17 cellular contexts compared by ENCODE assay signal in genomic region chr5:108900668-108901067, GRCh38.
A peak's percentile ranks its signal among the peaks of the same experiment; 100 is the strongest.
DNase-seq lines count a peak whose midpoint lies in the region; ATAC-seq, FAIRE-seq and TF ChIP-seq lines count a peak whose summit lies in the region.
"Had no signal": no experiment of that assay in that cellular context is flagged by ENCODE, and none has a peak within 500 bp of the region (broad histone marks: within the 10 kb centered on the region; RNA-seq: fewer than 3 reads in every experiment).

No MANE protein-coding gene starts in this region.

- POLR2A ChIA-PET in endothelial cell of umbilical vein (lab: Charles Lee), result no interaction called here

- dilution Hi-C loops in endothelial cell of umbilical vein (cut with MboI; ENCODE audit: extremely low pct_ligation_motif_present, low sequenced_read_pairs), result no loop called here

- intact Hi-C loops in endothelial cell of umbilical vein (cut with micrococcal nuclease), result loop anchor here (5.0 kb wide), 1 partner anchor 153 kb away; the partner anchor contains the start of gene FER

- H3K4me1 ChIP-seq in endothelial cell of umbilical vein (ENCODE audit: control insufficient read depth, extremely low read depth, insufficient read depth, low read length), result peaks cover 21% of the 10 kb centered on the region
- H3K4me1 ChIP-seq: BLaER1 had no signal

- H3K36me3 ChIP-seq in endothelial cell of umbilical vein (ENCODE audit: control insufficient read depth in 2 of 2, extremely low read depth in 1 of 2, insufficient read depth in 2 of 2, low read length in 2 of 2), result no peaks in the 10 kb centered on the region
- H3K36me3 ChIP-seq: BLaER1 had no signal

- H3K4me1 Mint-ChIP-seq in activated naive CD8-positive, alpha-beta T cell treated with anti-CD3 and anti-CD28 coated beads for 36 hours, result peaks cover 3% of the 10 kb centered on the region

- TF ChIP-seq CTCF in endothelial cell of umbilical vein (IDR thresholded peaks at IDR 0.05; ENCODE audit: extremely low read depth in 1 of 2, insufficient read depth in 1 of 2, low read depth in 1 of 2, low read length in 2 of 2), result no peak

- no peak for ATAC-seq in HG03175 (IDR thresholded peaks at IDR 0.05; ENCODE audit: unreplicated experiment)

- H3K4me3 Mint-ChIP-seq in activated naive CD8-positive, alpha-beta T cell treated with anti-CD3 and anti-CD28 coated beads for 36 hours, result no peak overlapping the region

- CTCF ChIA-PET in endothelial cell of umbilical vein (lab: Charles Lee), result interaction anchor here (1.0 to 1.2 kb wide), 2 partner anchors 13 to 16 kb away, joined by 3 to 4 read pairs; no protein-coding TSS in a partner anchor

- no peak overlapping the region for H2AFZ ChIP-seq in endothelial cell of umbilical vein (ENCODE audit: low read depth, low read length)

- peaks cover 6% of the 10 kb centered on the region for H3K36me3 Mint-ChIP-seq in activated naive CD8-positive, alpha-beta T cell treated with anti-CD3 and anti-CD28 coated beads for 36 hours

- H3K9ac ChIP-seq in endothelial cell of umbilical vein (replicated peaks; ENCODE audit: extremely low read depth, insufficient read depth, low read length), result no peak overlapping the region
- H3K9ac ChIP-seq: BLaER1 had no signal

- no peak overlapping the region for H3K27ac Mint-ChIP-seq in activated naive CD8-positive, alpha-beta T cell treated with anti-CD3 and anti-CD28 coated beads for 36 hours

- no TSS peak for BruUV-seq in endothelial cell of umbilical vein (replicated peaks; lab: Mats Ljungman, UMichigan)

- H3K27me3 ChIP-seq in endothelial cell of umbilical vein (ENCODE audit: control insufficient read depth in 2 of 2, insufficient read depth in 2 of 2, low read length in 2 of 2), result no peaks in the 10 kb centered on the region
- H3K27me3 ChIP-seq: BLaER1 had no signal

- H3K4me3 ChIP-seq in endothelial cell of umbilical vein (replicated peaks in 1 of 3; ENCODE audit: insufficient read depth in 1 of 3, low read depth in 1 of 3, low read length in 3 of 3), result no peak overlapping the region
- H3K4me3 ChIP-seq: BLaER1 had no signal

- peaks cover 2% of the 10 kb centered on the region for H3K9me1 ChIP-seq in endothelial cell of umbilical vein (replicated peaks; ENCODE audit: control insufficient read depth, extremely low read depth, insufficient read depth, low read length)

- H3K9me3 ChIP-seq in endothelial cell of umbilical vein (replicated peaks; ENCODE audit: control insufficient read depth, insufficient read depth, low read length), result no peaks in the 10 kb centered on the region
- H3K9me3 ChIP-seq: BLaER1 had no signal

- peak; percentile 40 for FAIRE-seq in endothelial cell of umbilical vein (lab: Jason Lieb, UNC)
- FAIRE-seq: GM12891, GM19239 had no signal

- H3K79me2 ChIP-seq in endothelial cell of umbilical vein (ENCODE audit: control insufficient read depth, insufficient read depth, low read length), result no peaks in the 10 kb centered on the region

- H3K4me2 ChIP-seq in endothelial cell of umbilical vein (ENCODE audit: insufficient read depth, low read length), result peak overlapping the region; percentile 25
- H3K4me2 ChIP-seq: BLaER1 had no signal

- no peak for TF ChIP-seq POLR2A in endothelial cell of umbilical vein (IDR thresholded peaks at IDR 0.05; ENCODE audit: low read depth, low read length)

- no peaks in the 10 kb centered on the region for H3K27me3 Mint-ChIP-seq in activated naive CD8-positive, alpha-beta T cell treated with anti-CD3 and anti-CD28 coated beads for 36 hours

- no peaks in the 10 kb centered on the region for H3K9me3 Mint-ChIP-seq in activated naive CD8-positive, alpha-beta T cell treated with anti-CD3 and anti-CD28 coated beads for 36 hours

- DNase-seq in EL (peak; percentile 8), M059J (ENCODE audit: low read depth) (peak; percentile 48), endothelial cell of umbilical vein (ENCODE audit: low read depth, low spot score) (peak; percentile 24), renal cortical epithelial cell (ENCODE audit: low read depth) (peak; percentile 61), germinal center (ENCODE audit: low spot score) (no peak), glomerular visceral epithelial cell (ENCODE audit: extremely low spot score) (no peak)
- DNase-seq in activated naive CD8-positive, alpha-beta T cell treated with anti-CD3 and anti-CD28 coated beads for 36 hours, result no peak
- DNase-seq: DMS153, Kasumi-1, MV-4-11, NCI-H1436, NCI-H2029 treated with DMSO at 0.1 percent for 48 hours, NCI-H526 treated with DMSO at 0.1 percent for 48 hours had no signal

- H4K20me1 ChIP-seq in endothelial cell of umbilical vein (replicated peaks; ENCODE audit: control insufficient read depth, extremely low read depth, insufficient read depth, low read length), result no peaks in the 10 kb centered on the region
- H4K20me1 ChIP-seq: BLaER1 had no signal

- H3K27ac ChIP-seq in endothelial cell of umbilical vein (ENCODE audit: insufficient read depth, low read depth, low read length), result no peak overlapping the region
- H3K27ac ChIP-seq: BLaER1 had no signal

TF ChIP-seq in endothelial cell of umbilical vein, 7 proteins besides CTCF, POLR2A, EP300 and RAD21:
- TF ChIP-seq EZH2 (IDR thresholded peaks at IDR 0.05; ENCODE audit: borderline replicate concordance, low read depth, low read length, severe bottlenecking) (no peak), FOS (IDR thresholded peaks at IDR 0.05; ENCODE audit: borderline replicate concordance, insufficient read depth, low read length) (peak; percentile 35)
TF ChIP-seq in endothelial cell of umbilical vein: peak in this region for 1.

Comparison
In these comparisons a context has a peak if more than half of its experiments do, and no peak if none do; other contexts are left out.
1. DNase-seq: peak in EL (single experiment), M059J (single experiment), endothelial cell of umbilical vein (single experiment) and renal cortical epithelial cell (single experiment); none in germinal center (single experiment), glomerular visceral epithelial cell (single experiment) and activated naive CD8-positive, alpha-beta T cell treated with anti-CD3 and anti-CD28 coated beads for 36 hours (single experiment).